Comparison of ENCODE assay signal across 18 cellular contexts in the genomic region with DNA sequence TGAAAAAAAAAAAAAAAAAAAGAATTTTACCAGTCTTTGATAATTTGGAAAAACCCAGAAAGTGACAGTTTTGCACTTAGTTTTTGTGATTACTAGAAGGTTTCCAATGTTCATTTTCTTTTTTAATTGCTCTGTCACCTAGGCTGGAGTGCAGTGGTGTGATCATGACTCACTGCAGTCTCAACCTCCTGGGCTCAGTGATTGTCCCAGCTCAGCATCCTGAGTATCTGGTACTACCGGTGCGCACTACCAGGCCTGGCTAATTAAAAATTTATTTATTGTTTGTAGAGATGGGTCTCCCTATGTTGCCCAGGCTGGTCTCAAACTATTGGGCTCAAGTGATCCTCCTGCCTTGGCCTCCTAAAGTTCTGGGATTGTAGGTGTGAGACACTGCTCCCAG. TPM values are rescaled to one million over a fixed set of nuclear protein-coding genes. Genes with fewer than 3 reads are reported as not detected.
DNase-seq lines count a peak whose midpoint lies in the region; ATAC-seq and TF ChIP-seq lines count a peak whose summit lies in the region.
"Had no signal": no experiment of that assay in that cellular context is flagged by ENCODE, and none has a peak within 500 bp of the region (broad histone marks: within the 10 kb centered on the region; RNA-seq: fewer than 3 reads in every experiment).

No MANE protein-coding gene starts in this region.

- 96% methylated on average over 2 of the region's 2 CpGs for WGBS in hepatocyte (ENCODE audit: low lambda C conversion rate, missing lambda C conversion rate)

- H2AFZ ChIP-seq in Loucy (ENCODE audit: low read length) (no peak overlapping the region), hepatocyte (no peak overlapping the region)

- H4K20me1 ChIP-seq in Loucy (ENCODE audit: insufficient read depth, low read length, poor library complexity, severe bottlenecking) (no peaks in the 10 kb centered on the region), hepatocyte (ENCODE audit: insufficient read depth, poor library complexity, severe bottlenecking) (peaks cover 11% of the 10 kb centered on the region)

- no peak for TF ChIP-seq CTCF in CD4-positive, alpha-beta T cell (IDR thresholded peaks at IDR 0.05)
- no peak for TF ChIP-seq CTCF in Loucy (conservative IDR thresholded peaks at IDR 0.05; ENCODE audit: low read length)
- no peak for TF ChIP-seq CTCF in hepatocyte (IDR thresholded peaks at IDR 0.05; ENCODE audit: poor library complexity)

- H3K4me3 ChIP-seq in Loucy (ENCODE audit: low read length, poor library complexity, severe bottlenecking) (no peak overlapping the region), hepatocyte (no peak overlapping the region)
- H3K4me3 ChIP-seq: HAP-1, SJCRH30 had no signal

- intact Hi-C loops in CD4-positive, alpha-beta T cell (cut with DNase I, micrococcal nuclease) = loop anchor here in 1 of 2 experiments (10.0 kb wide), 1 partner anchor 421 kb away; no protein-coding TSS in a partner anchor

- H3K36me3 ChIP-seq in Loucy (ENCODE audit: insufficient read depth, low read length) (no peaks in the 10 kb centered on the region), hepatocyte (replicated peaks; ENCODE audit: insufficient read depth, low read depth) (no peaks in the 10 kb centered on the region)
- H3K36me3 ChIP-seq: HAP-1, SJCRH30 had no signal

- H3F3A ChIP-seq in Loucy (ENCODE audit: low read depth) = no peaks in the 10 kb centered on the region

- H3K27ac ChIP-seq in CD4-positive, alpha-beta T cell (ENCODE audit: low read depth, low read length) = no peak overlapping the region
- peak overlapping the region; percentile 5 for H3K27ac ChIP-seq in hepatocyte
- H3K27ac ChIP-seq: RWPE1, SJCRH30 had no signal

- H3K4me1 ChIP-seq in Loucy (ENCODE audit: insufficient read depth, low read length, poor library complexity, severe bottlenecking) (peaks cover 51% of the 10 kb centered on the region), hepatocyte (ENCODE audit: insufficient read depth) (peaks cover 21% of the 10 kb centered on the region)

- no peaks in the 10 kb centered on the region for H3K9me3 Mint-ChIP-seq in activated T-cell treated with anti-CD3 and anti-CD28 coated beads, Interleukin-2, amount 50 U/mL, for 24 hours
- no peaks in the 10 kb centered on the region for H3K9me3 Mint-ChIP-seq in activated T-cell treated with anti-CD3 and anti-CD28 coated beads, Interleukin-2, amount 50 U/mL, for 4 hours
- H3K9me3 Mint-ChIP-seq in CD4-positive, alpha-beta T cell = no peaks in the 10 kb centered on the region

- peaks cover 42% of the 10 kb centered on the region for H3K79me2 ChIP-seq in Loucy (ENCODE audit: insufficient read depth, low read length)
- H3K79me2 ChIP-seq in hepatocyte = peaks cover 87% of the 10 kb centered on the region

- no peak for DNase-seq in activated T-cell treated with anti-CD3 and anti-CD28 coated beads, Interleukin-2, amount 50 U/mL, for 24 hours
- no peak for DNase-seq in activated T-cell treated with anti-CD3 and anti-CD28 coated beads, Interleukin-2, amount 50 U/mL, for 4 hours
- DNase-seq in CD4-positive, alpha-beta T cell = no peak
- DNase-seq in hepatocyte (ENCODE audit: low spot score) = no peak
- no peak for DNase-seq in superior temporal gyrus (ENCODE audit: extremely low spot score)
- no peak for DNase-seq in ureter (ENCODE audit: low spot score)
- DNase-seq: C1 segment of cervical spinal cord; DMS153; NCI-H1436; NCI-H2029; NCI-H2171 treated with DMSO at 0.1 percent for 48 hours; NCI-H446 treated with DMSO at 0.1 percent for 48 hours; NK-92 treated with Interleukin-12 subunit alpha and Interleukin-12 subunit beta, amount 100 ng/mL, for 24 hours; SJCRH30 had no signal

- peaks cover 63% of the 10 kb centered on the region for H3K4me1 Mint-ChIP-seq in activated T-cell treated with anti-CD3 and anti-CD28 coated beads, Interleukin-2, amount 50 U/mL, for 24 hours (ENCODE audit: low read depth)
- H3K4me1 Mint-ChIP-seq in activated T-cell treated with anti-CD3 and anti-CD28 coated beads, Interleukin-2, amount 50 U/mL, for 4 hours (ENCODE audit: low read depth) = peaks cover 44% of the 10 kb centered on the region
- H3K4me1 Mint-ChIP-seq in CD4-positive, alpha-beta T cell (ENCODE audit: low read depth) = peaks cover 77% of the 10 kb centered on the region

- no peaks in the 10 kb centered on the region for H3K27me3 ChIP-seq in CD4-positive, alpha-beta T cell (ENCODE audit: control insufficient read depth, insufficient read depth, low read length)
- H3K27me3 ChIP-seq in Loucy (ENCODE audit: insufficient read depth, low read length, poor library complexity, severe bottlenecking) = no peaks in the 10 kb centered on the region
- no peaks in the 10 kb centered on the region for H3K27me3 ChIP-seq in hepatocyte
- H3K27me3 ChIP-seq: SJCRH30 had no signal

- H3K27me3 Mint-ChIP-seq in activated T-cell treated with anti-CD3 and anti-CD28 coated beads, Interleukin-2, amount 50 U/mL, for 24 hours = no peaks in the 10 kb centered on the region
- no peaks in the 10 kb centered on the region for H3K27me3 Mint-ChIP-seq in activated T-cell treated with anti-CD3 and anti-CD28 coated beads, Interleukin-2, amount 50 U/mL, for 4 hours (ENCODE audit: low read depth)
- no peaks in the 10 kb centered on the region for H3K27me3 Mint-ChIP-seq in CD4-positive, alpha-beta T cell

- H3K9ac ChIP-seq in Loucy (ENCODE audit: low read depth, low read length, poor library complexity, severe bottlenecking) = no peak overlapping the region

- no peaks in the 10 kb centered on the region for H3K9me3 ChIP-seq in CD4-positive, alpha-beta T cell (ENCODE audit: control insufficient read depth, low read length)
- H3K9me3 ChIP-seq in Loucy (ENCODE audit: insufficient read depth, low read depth, low read length) = no peaks in the 10 kb centered on the region
- no peaks in the 10 kb centered on the region for H3K9me3 ChIP-seq in hepatocyte (ENCODE audit: low read depth)
- H3K9me3 ChIP-seq: HAP-1, SJCRH30 had no signal

- CTCF ChIA-PET in CD4-positive, alpha-beta T cell (lab: Charles Lee) = interaction anchor here (0.5 kb wide), 1 partner anchor 25 kb away, joined by 3 read pairs; no protein-coding TSS in a partner anchor

- H3K9me2 ChIP-seq in Loucy (replicated peaks; ENCODE audit: low read depth, low read length) = no peaks in the 10 kb centered on the region
- no peaks in the 10 kb centered on the region for H3K9me2 ChIP-seq in hepatocyte (replicated peaks; ENCODE audit: insufficient read depth)

- H3K4me3 Mint-ChIP-seq in activated T-cell treated with anti-CD3 and anti-CD28 coated beads, Interleukin-2, amount 50 U/mL, for 24 hours = no peak overlapping the region
- no peak overlapping the region for H3K4me3 Mint-ChIP-seq in activated T-cell treated with anti-CD3 and anti-CD28 coated beads, Interleukin-2, amount 50 U/mL, for 4 hours
- H3K4me3 Mint-ChIP-seq in CD4-positive, alpha-beta T cell = no peak overlapping the region

- peak overlapping the region; percentile 40 for H3K27ac Mint-ChIP-seq in activated T-cell treated with anti-CD3 and anti-CD28 coated beads, Interleukin-2, amount 50 U/mL, for 24 hours
- H3K27ac Mint-ChIP-seq in CD4-positive, alpha-beta T cell = peak overlapping the region; percentile 41

- POLR2A ChIA-PET in CD4-positive, alpha-beta T cell (lab: Charles Lee) = interaction anchor here (0.6 kb wide), 1 partner anchor 39 kb away, joined by 3 read pairs; no protein-coding TSS in a partner anchor

- peaks cover 22% of the 10 kb centered on the region for H3K36me3 Mint-ChIP-seq in activated T-cell treated with anti-CD3 and anti-CD28 coated beads, Interleukin-2, amount 50 U/mL, for 24 hours (ENCODE audit: low read depth)
- no peaks in the 10 kb centered on the region for H3K36me3 Mint-ChIP-seq in activated T-cell treated with anti-CD3 and anti-CD28 coated beads, Interleukin-2, amount 50 U/mL, for 4 hours (ENCODE audit: insufficient read depth)
- H3K36me3 Mint-ChIP-seq in CD4-positive, alpha-beta T cell (ENCODE audit: low read depth) = peaks cover 14% of the 10 kb centered on the region

- no peak for ATAC-seq in activated T-cell treated with anti-CD3 and anti-CD28 coated beads, Interleukin-2, amount 50 U/mL, for 4 hours
- ATAC-seq in CD4-positive, alpha-beta T cell (ENCODE audit: poor library complexity) = no peak
- ATAC-seq in HG03045 (IDR thresholded peaks at IDR 0.05; ENCODE audit: unreplicated experiment) = no peak

- peak overlapping the region; percentile 79 for H3K4me2 ChIP-seq in Loucy (ENCODE audit: low read depth, low read length, poor library complexity, severe bottlenecking)
- H3K4me2 ChIP-seq in hepatocyte = no peak overlapping the region

RNA-seq across cellular contexts. Expression of a gene that starts 3.3 kb away (rescaled TPM):
- 10 to 100 TPM; 15.9 to 21.0 (median 16.6) TPM for total RNA-seq in activated T-cell treated with anti-CD3 and anti-CD28 coated beads, Interleukin-2, amount 50 U/mL, for 4 hours
- total RNA-seq in CD4-positive, alpha-beta T cell = 1 to 10 TPM; 4.4 to 4.8 TPM
- total RNA-seq in hepatocyte = 35.8 and 37.7 TPM in 2 replicates
- polyA plus RNA-seq in hepatocyte = 57.4 and 62.3 TPM in 2 replicates
- total RNA-seq in ureter = 24.2 TPM

RNA-seq across cellular contexts. Expression of a gene that starts 34.7 kb away (rescaled TPM):
- 1 to 10 TPM; 5.3 to 8.9 (median 7.4) TPM for total RNA-seq in activated T-cell treated with anti-CD3 and anti-CD28 coated beads, Interleukin-2, amount 50 U/mL, for 4 hours
- total RNA-seq in CD4-positive, alpha-beta T cell = 10 to 100 TPM; 34.9 to 36.5 TPM
- total RNA-seq in hepatocyte (171 and 175 TPM in 2 replicates), ureter (27.0 TPM)
- 56.1 and 76.0 TPM in 2 replicates for polyA plus RNA-seq in hepatocyte
